In genomic region chr4:70759627-70760026, GRCh38 we compare ENCODE assay signal across 17 cellular contexts. TPM values are rescaled to one million over a fixed set of nuclear protein-coding genes. Genes with fewer than 3 reads are reported as not detected.
A peak's percentile ranks its signal among the peaks of the same experiment; 100 is the strongest.
DNase-seq lines count a peak whose midpoint lies in the region; ATAC-seq and TF ChIP-seq lines count a peak whose summit lies in the region.
"Had no signal": no experiment of that assay in that cellular context is flagged by ENCODE, and none has a peak within 500 bp of the region (broad histone marks: within the 10 kb centered on the region; RNA-seq: fewer than 3 reads in every experiment).

No MANE protein-coding gene starts in this region.

- H3K27me3 ChIP-seq in right cardiac atrium (ENCODE audit: control insufficient read depth, insufficient read depth) (no peaks in the 10 kb centered on the region), Panc1 (ENCODE audit: control insufficient read depth, insufficient read depth, low read length) (no peaks in the 10 kb centered on the region)
- H3K27me3 ChIP-seq: neural progenitor cell, SJCRH30 had no signal

- peak overlapping the region in 3 of 5 donors; percentile 19 to 57 (median 49) for H3K4me3 Mint-ChIP-seq in immature natural killer cell
- H3K4me3 Mint-ChIP-seq: neural progenitor cell had no signal

- H3K9me3 Mint-ChIP-seq in immature natural killer cell, result no peaks in the 10 kb centered on the region
- H3K9me3 Mint-ChIP-seq: neural progenitor cell had no signal

- no peak for ATAC-seq in right cardiac atrium
- ATAC-seq in Right ventricle myocardium superior (ENCODE audit: poor library complexity), result no peak
- no peak for ATAC-seq in Panc1
- ATAC-seq in stimulated activated naive CD8-positive, alpha-beta T cell treated with anti-CD3 and anti-CD28 coated beads, Interleukin-15, Interleukin-2, amounts not matched to agents 100 U/mL and 50 U/mL, for 24 hours, result no peak
- no peak for ATAC-seq in GM19467 (IDR thresholded peaks at IDR 0.05; ENCODE audit: unreplicated experiment)
- ATAC-seq: HCT116 had no signal

- H3K36me3 Mint-ChIP-seq in immature natural killer cell, result peaks cover 7 to 16% (median 12%) of the 10 kb centered on the region in 3 donors

- H3K36me3 ChIP-seq in Panc1 (ENCODE audit: control insufficient read depth, insufficient read depth, low read length), result no peaks in the 10 kb centered on the region
- H3K36me3 ChIP-seq: neural progenitor cell had no signal

- no peaks in the 10 kb centered on the region for H3K4me1 ChIP-seq in right cardiac atrium (ENCODE audit: control insufficient read depth, insufficient read depth, low read length)
- H3K4me1 ChIP-seq in Panc1 (ENCODE audit: control insufficient read depth, insufficient read depth, low read length), result no peaks in the 10 kb centered on the region
- H3K4me1 ChIP-seq: neural progenitor cell, SJCRH30 had no signal

- POLR2A ChIA-PET in Panc1 (lab: Charles Lee), result no interaction called here

- DNase-seq in right cardiac atrium (no peak), Right ventricle myocardium superior (no peak), Panc1 (ENCODE audit: low read depth, low spot score) (no peak), immature natural killer cell (no peak), AML-193 (lab: John Stamatoyannopoulos, UW) (no peak), KBM-7 (no peak)
- DNase-seq in stimulated activated naive CD8-positive, alpha-beta T cell treated with anti-CD3 and anti-CD28 coated beads, Interleukin-15, Interleukin-2, amounts not matched to agents 100 U/mL and 50 U/mL, for 24 hours, result no peak
- DNase-seq: activated CD4-positive, CD25-positive, alpha-beta regulatory T cell treated with anti-CD3 and anti-CD28 coated beads, Interleukin-2, amount 50 U/mL, for 72 hours; DMS 273 treated with DMSO at 0.1 percent for 48 hours; mesenchymal stem cell; MM.1S; NCI-H1930; SJCRH30; T1000 had no signal

- peak overlapping the region in 4 of 6 donors; percentile 13 to 84 (median 30) for H3K27ac Mint-ChIP-seq in immature natural killer cell
- H3K27ac Mint-ChIP-seq: neural progenitor cell had no signal

- no peak for TF ChIP-seq CTCF in Panc1 (IDR thresholded peaks at IDR 0.05)

- H3K27me3 Mint-ChIP-seq in immature natural killer cell (ENCODE audit: low read depth in 3 of 3), result no peaks in the 10 kb centered on the region

- in situ Hi-C loops in Panc1 (cut with HindIII; ENCODE audit: low pct_unique_long_range_greater_than_20kb, low sequenced_read_pairs), result no loop called here
- in situ Hi-C loops in KBM-7 (cut with MboI; ENCODE audit: low pct_unique_long_range_greater_than_20kb, low sequenced_read_pairs), result no loop called here

- CTCF ChIA-PET in Panc1 (lab: Charles Lee), result no interaction called here

- H3K4me3 ChIP-seq in right cardiac atrium (ENCODE audit: low read length), result peak overlapping the region; percentile 32
- no peak overlapping the region for H3K4me3 ChIP-seq in Panc1 (ENCODE audit: low read depth in 2 of 2, low read length in 2 of 2)
- H3K4me3 ChIP-seq: neural progenitor cell, SJCRH30 had no signal

- H3K9me3 ChIP-seq in right cardiac atrium (ENCODE audit: control insufficient read depth, low read length), result no peaks in the 10 kb centered on the region
- no peaks in the 10 kb centered on the region for H3K9me3 ChIP-seq in Panc1 (ENCODE audit: control insufficient read depth, insufficient read depth, low read depth, low read length)
- H3K9me3 ChIP-seq: SJCRH30 had no signal

- intact Hi-C loops in right cardiac atrium (cut with DNase I) (no loop called here), Right ventricle myocardium superior (cut with DNase I) (no loop called here), Panc1 (cut with micrococcal nuclease; ENCODE audit: unreplicated experiment) (no loop called here)

- BruUV-seq in Panc1 (replicated peaks; lab: Mats Ljungman, UMichigan), result TSS peak; percentile 44

- peaks cover 11 to 19% of the 10 kb centered on the region in 2 donors for H3K4me1 Mint-ChIP-seq in immature natural killer cell
- H3K4me1 Mint-ChIP-seq: neural progenitor cell had no signal

- H3K27ac ChIP-seq in right cardiac atrium (ENCODE audit: low read length) (no peak overlapping the region), Panc1 (ENCODE audit: low read length) (no peak overlapping the region)
- H3K27ac ChIP-seq: neural progenitor cell, SJCRH30 had no signal

RNA-seq across cellular contexts. Expression of gene RUFY3, which starts 37.9 kb away (rescaled TPM):
- total RNA-seq in right cardiac atrium (10 to 100 TPM; 23.9 to 30.1 (median 29.3) TPM), Right ventricle myocardium superior (19.4 TPM), Panc1 (2021; ENCODE audit: unreplicated experiment) (29.6 TPM)
- polyA plus RNA-seq in right cardiac atrium (14.1 TPM), immature natural killer cell (10 to 100 TPM in 1 of 3 donors, 1 to 10 TPM in 2; 5.1 to 14.5 (median 8.6) TPM)
- polyA plus RNA-seq in Panc1 (2012; ENCODE audit: insufficient read length), result 16.2 TPM
